Comparison of ENCODE assay signal across 8 cellular contexts in genomic region chr2:27891063-27891819, GRCh38. TPM values are rescaled to one million over a fixed set of nuclear protein-coding genes. Genes with fewer than 3 reads are reported as not detected.
A peak's percentile ranks its signal among the peaks of the same experiment; 100 is the strongest.
DNase-seq lines count a peak whose midpoint lies in the region; ATAC-seq, FAIRE-seq and TF ChIP-seq lines count a peak whose summit lies in the region.

No MANE protein-coding gene starts in this region.

- no peaks in the 10 kb centered on the region for H4K20me1 ChIP-seq in HepG2 (ENCODE audit: insufficient read depth, low read length)

- 14% methylated on average over 21 of the region's 21 CpGs for WGBS in HepG2 (ENCODE audit: low lambda C conversion rate)

- in situ Hi-C loops in HepG2 (cut with HindIII; ENCODE audit: extremely low pct_ligation_motif_present, low pct_unique_long_range_greater_than_20kb): no loop called here

- H3K27me3 ChIP-seq in HepG2 (ENCODE audit: control insufficient read depth in 1 of 2, insufficient read depth in 2 of 2, low read length in 2 of 2): no peaks in the 10 kb centered on the region; a peak in 1 of 5 replicates

- TF ChIP-seq POLR2A in HepG2 (IDR thresholded peaks at IDR 0.05; ENCODE audit: insufficient read depth in 1 of 2, low read depth in 2 of 2, low read length in 2 of 2): no peak

- H3K79me2 ChIP-seq in HepG2 (ENCODE audit: insufficient read depth, low read length): peaks cover 25% of the 10 kb centered on the region

- no peak for FAIRE-seq in HepG2 (lab: Jason Lieb, UNC)

- H3K4me3 ChIP-seq in GM08714 (ENCODE audit: low read length) (peak overlapping the region; percentile 96), coronary artery (peak overlapping the region; percentile 91), HepG2 (replicated peaks in 1 of 3; ENCODE audit: insufficient read depth in 1 of 3, low read depth in 2 of 3, low read length in 3 of 3) (peak overlapping the region; percentile 92 to 93 (median 93))

- POLR2A ChIA-PET in HepG2 (lab: Yijun Ruan, JAX): interaction anchor here (0.8 to 2.7 kb wide), 10 partner anchors 11 to 861 kb away, joined by 3 to 20 read pairs (median 4); partner anchors contain the start of gene PPP1CB

- intact Hi-C loops in HepG2 (cut with micrococcal nuclease; ENCODE audit: unreplicated experiment): loop anchor here (5.0 to 10.0 kb wide), 3 partner anchors 36 to 166 kb away; no protein-coding TSS in a partner anchor

- no peaks in the 10 kb centered on the region for H3K9me3 ChIP-seq in HepG2 (ENCODE audit: low read length)

- no peak for TF ChIP-seq CTCF in coronary artery (IDR thresholded peaks at IDR 0.05)
- TF ChIP-seq CTCF in HepG2 (CRISPR knock-in tag; IDR thresholded peaks at IDR 0.05): no peak

- peak; percentile 47 for DNase-seq in NCI-H345 treated with DMSO at 0.1 percent for 48 hours (lab: John Stamatoyannopoulos, UW; ENCODE audit: unreplicated experiment)
- DNase-seq in activated CD4-positive, alpha-beta T cell treated with anti-CD3 and anti-CD28 coated beads, Interleukin-2, amount 50 U/mL, for 1 hour: peak; percentile 96
- DNase-seq in coronary artery (ENCODE audit: low spot score): peak; percentile 90
- peak; percentile 37 for DNase-seq in HepG2 (ENCODE audit: low spot score)
- DNase-seq in stimulated activated CD4-positive, alpha-beta T cell treated with anti-CD3 and anti-CD28 coated beads, Interleukin-4, amount 100 ng/mL, for 24 hours: peak; percentile 86
- no peak for DNase-seq in NCI-H1048 (lab: John Stamatoyannopoulos, UW)

- peak overlapping the region; percentile 87 for H3K9ac ChIP-seq in HepG2 (ENCODE audit: insufficient read depth, low read depth, low read length)

- H3K36me3 ChIP-seq in HepG2 (replicated peaks in 1 of 2; ENCODE audit: control insufficient read depth in 1 of 2, insufficient read depth in 2 of 2, low read length in 2 of 2): peaks cover 3 to 15% of the 10 kb centered on the region in 2 experiments

- peak overlapping the region; percentile 97 for H3K27ac ChIP-seq in coronary artery
- peak overlapping the region; percentile 93 for H3K27ac ChIP-seq in HepG2 (ENCODE audit: extremely low read length, insufficient read depth, low read length)

- H3K4me1 ChIP-seq in HepG2 (ENCODE audit: insufficient read depth, low read length): peaks cover 34% of the 10 kb centered on the region

- BruUV-seq in HepG2 (replicated peaks; lab: Mats Ljungman, UMichigan): TSS peak; percentile 83

- CTCF ChIA-PET in HepG2 (lab: Yijun Ruan, JAX; ENCODE audit: low intra/inter-chr PET ratio, low total read pairs): no interaction called here

- TF ChIP-seq EP300 in HepG2 (IDR thresholded peaks at IDR 0.05; ENCODE audit: low read depth in 2 of 2, low read length in 2 of 2) (no peak), HepG2 (CRISPR knock-in tag; IDR thresholded peaks at IDR 0.05; ENCODE audit: borderline replicate concordance) (0 out of 2 replicates have a peak, but pooled peaks have one; percentile 28)

- TF ChIP-seq RAD21 in HepG2 (CRISPR knock-in tag; IDR thresholded peaks at IDR 0.05): no peak

- ATAC-seq in HG02852 (IDR thresholded peaks at IDR 0.05; ENCODE audit: unreplicated experiment) (peak; percentile 30), HepG2 (no peak)

- H3K4me2 ChIP-seq in HepG2 (ENCODE audit: low read depth, low read length): peak overlapping the region; percentile 85

- peak overlapping the region; percentile 81 for H2AFZ ChIP-seq in HepG2 (ENCODE audit: low read length)

TF ChIP-seq in HepG2, 621 proteins besides CTCF, POLR2A, EP300 and RAD21 (continues in another document):
- TF ChIP-seq PAX8 (CRISPR knock-in tag; IDR thresholded peaks at IDR 0.05; ENCODE audit: borderline replicate concordance) (no peak), ZNF20 (CRISPR knock-in tag; IDR thresholded peaks at IDR 0.05) (0 out of 2 replicates have a peak, but pooled peaks have one; percentile 24), ZNF501 (CRISPR knock-in tag; IDR thresholded peaks at IDR 0.05) (peak; percentile 67), POGK (CRISPR knock-in tag; conservative IDR thresholded peaks at IDR 0.05) (0 out of 2 replicates have a peak, but pooled peaks have one; percentile 44), ZNF12 (CRISPR knock-in tag; IDR thresholded peaks at IDR 0.05) (0 out of 2 replicates have a peak, but pooled peaks have one; percentile 10), ZNF639 (CRISPR knock-in tag; conservative IDR thresholded peaks at IDR 0.05) (no peak), MAFG (CRISPR knock-in tag; IDR thresholded peaks at IDR 0.05) (no peak), ASH2L (IDR thresholded peaks at IDR 0.05; ENCODE audit: insufficient read length, low read depth, low read length) (peak; percentile 80), IKZF4 (CRISPR knock-in tag; IDR thresholded peaks at IDR 0.05; ENCODE audit: borderline replicate concordance, low read depth, not compliant biosample characterization) (no peak)

RNA-seq across cellular contexts. Expression of gene BABAM2, which starts 0.7 kb away (rescaled TPM):
- total RNA-seq in HepG2 (2016; rRNA removed; fragmentation: Illumina TruSeq; extraction: Trizol): 24.9 and 34.8 TPM in 2 replicates
- 8.2 and 8.5 TPM in 2 replicates for total RNA-seq in HepG2 (2016; cell fraction: cytosol; rRNA removed; fragmentation: Illumina TruSeq; extraction: Trizol; ENCODE audit: low read depth)
- total RNA-seq in HepG2 (2016; cell fraction: insoluble cytoplasmic fraction; rRNA removed; fragmentation: Illumina TruSeq; extraction: Trizol): 26.2 and 31.2 TPM in 2 replicates
- total RNA-seq in HepG2 (2016; cell fraction: membrane; rRNA removed; fragmentation: Illumina TruSeq; extraction: Trizol): 13.7 and 14.1 TPM in 2 replicates
- total RNA-seq in HepG2 (2016; cell fraction: nucleus; rRNA removed; fragmentation: Illumina TruSeq; extraction: Trizol): 33.5 and 34.7 TPM in 2 replicates
- polyA plus RNA-seq in HepG2 (2011; rRNA removed): 28.0 and 28.3 TPM in 2 replicates
- 18.3 and 23.5 TPM in 2 replicates for polyA plus RNA-seq in HepG2 (2011; cell fraction: cytosol; rRNA removed)
- 14.1 and 17.0 TPM in 2 replicates for polyA plus RNA-seq in HepG2 (2011; cell fraction: nucleus; rRNA removed)
- polyA plus RNA-seq in HepG2 (2012): 23.1 and 32.2 TPM in 2 replicates
- polyA plus RNA-seq in HepG2 (2016; cell fraction: cytosol; fragmentation: Illumina TruSeq; extraction: Trizol; ENCODE audit: low read depth): 11.4 and 14.0 TPM in 2 replicates
- polyA plus RNA-seq in HepG2 (2016; cell fraction: insoluble cytoplasmic fraction; fragmentation: Illumina TruSeq; extraction: Trizol; ENCODE audit: low read depth): 49.9 and 58.4 TPM in 2 replicates
- 17.1 and 19.7 TPM in 2 replicates for polyA plus RNA-seq in HepG2 (2016; cell fraction: membrane; fragmentation: Illumina TruSeq; extraction: Trizol; ENCODE audit: low read depth)
- polyA plus RNA-seq in HepG2 (2016; cell fraction: nucleus; fragmentation: Illumina TruSeq; extraction: Trizol; ENCODE audit: insufficient read depth, low read depth): 22.3 and 23.0 TPM in 2 replicates
- polyA minus RNA-seq in HepG2 (2011; rRNA and poly(A)+ RNA removed; ENCODE audit: low replicate concordance): 22.8 and 28.8 TPM in 2 replicates
- polyA minus RNA-seq in HepG2 (2011; cell fraction: cytosol; rRNA and poly(A)+ RNA removed): 18.5 and 21.5 TPM in 2 replicates
- polyA minus RNA-seq in HepG2 (2011; cell fraction: nucleus; rRNA and poly(A)+ RNA removed): 132 and 154 TPM in 2 replicates

RNA-seq across cellular contexts. Expression of gene RBKS, which starts 1.1 kb away (rescaled TPM):
- 7.7 and 11.7 TPM in 2 replicates for total RNA-seq in HepG2 (2016; rRNA removed; fragmentation: Illumina TruSeq; extraction: Trizol)
- total RNA-seq in HepG2 (2016; cell fraction: cytosol; rRNA removed; fragmentation: Illumina TruSeq; extraction: Trizol; ENCODE audit: low read depth): 1.8 and 2.4 TPM in 2 replicates
- total RNA-seq in HepG2 (2016; cell fraction: insoluble cytoplasmic fraction; rRNA removed; fragmentation: Illumina TruSeq; extraction: Trizol): 8.0 and 11.5 TPM in 2 replicates
- 2.9 and 3.2 TPM in 2 replicates for total RNA-seq in HepG2 (2016; cell fraction: membrane; rRNA removed; fragmentation: Illumina TruSeq; extraction: Trizol)
- total RNA-seq in HepG2 (2016; cell fraction: nucleus; rRNA removed; fragmentation: Illumina TruSeq; extraction: Trizol): 3.7 and 4.5 TPM in 2 replicates
- polyA plus RNA-seq in HepG2 (2011; rRNA removed): 7.8 and 8.3 TPM in 2 replicates
- 7.5 and 9.2 TPM in 2 replicates for polyA plus RNA-seq in HepG2 (2011; cell fraction: cytosol; rRNA removed)
- 1.4 and 2.0 TPM in 2 replicates for polyA plus RNA-seq in HepG2 (2011; cell fraction: nucleus; rRNA removed)
- polyA plus RNA-seq in HepG2 (2012): 4.9 and 12.6 TPM in 2 replicates
- 1.8 and 2.2 TPM in 2 replicates for polyA plus RNA-seq in HepG2 (2016; cell fraction: cytosol; fragmentation: Illumina TruSeq; extraction: Trizol; ENCODE audit: low read depth)
- 10.1 and 10.5 TPM in 2 replicates for polyA plus RNA-seq in HepG2 (2016; cell fraction: insoluble cytoplasmic fraction; fragmentation: Illumina TruSeq; extraction: Trizol; ENCODE audit: low read depth)
- polyA plus RNA-seq in HepG2 (2016; cell fraction: membrane; fragmentation: Illumina TruSeq; extraction: Trizol; ENCODE audit: low read depth): 2.2 and 2.3 TPM in 2 replicates
- 2.4 and 3.5 TPM in 2 replicates for polyA plus RNA-seq in HepG2 (2016; cell fraction: nucleus; fragmentation: Illumina TruSeq; extraction: Trizol; ENCODE audit: insufficient read depth, low read depth)
- 1.0 and 4.2 TPM in 2 replicates for polyA minus RNA-seq in HepG2 (2011; rRNA and poly(A)+ RNA removed; ENCODE audit: low replicate concordance)
- 2.5 and 3.7 TPM in 2 replicates for polyA minus RNA-seq in HepG2 (2011; cell fraction: cytosol; rRNA and poly(A)+ RNA removed)
- 7.6 and 9.3 TPM in 2 replicates for polyA minus RNA-seq in HepG2 (2011; cell fraction: nucleus; rRNA and poly(A)+ RNA removed)
